2 cellular contexts compared by ENCODE assay signal in genomic region chr1:31689394-31689793, GRCh38.
A peak's percentile ranks its signal among the peaks of the same experiment; 100 is the strongest.
TF ChIP-seq lines count a peak whose summit lies in the region.

No MANE protein-coding gene starts in this region.

TF ChIP-seq in HepG2, 621 proteins besides CTCF, POLR2A, EP300 and RAD21:
- TF ChIP-seq NCOA1 (CRISPR knock-in tag; IDR thresholded peaks at IDR 0.05) (no peak), SRF (IDR thresholded peaks at IDR 0.05; ENCODE audit: low read depth, low read length) (no peak)
- TF ChIP-seq, protein P1, sequence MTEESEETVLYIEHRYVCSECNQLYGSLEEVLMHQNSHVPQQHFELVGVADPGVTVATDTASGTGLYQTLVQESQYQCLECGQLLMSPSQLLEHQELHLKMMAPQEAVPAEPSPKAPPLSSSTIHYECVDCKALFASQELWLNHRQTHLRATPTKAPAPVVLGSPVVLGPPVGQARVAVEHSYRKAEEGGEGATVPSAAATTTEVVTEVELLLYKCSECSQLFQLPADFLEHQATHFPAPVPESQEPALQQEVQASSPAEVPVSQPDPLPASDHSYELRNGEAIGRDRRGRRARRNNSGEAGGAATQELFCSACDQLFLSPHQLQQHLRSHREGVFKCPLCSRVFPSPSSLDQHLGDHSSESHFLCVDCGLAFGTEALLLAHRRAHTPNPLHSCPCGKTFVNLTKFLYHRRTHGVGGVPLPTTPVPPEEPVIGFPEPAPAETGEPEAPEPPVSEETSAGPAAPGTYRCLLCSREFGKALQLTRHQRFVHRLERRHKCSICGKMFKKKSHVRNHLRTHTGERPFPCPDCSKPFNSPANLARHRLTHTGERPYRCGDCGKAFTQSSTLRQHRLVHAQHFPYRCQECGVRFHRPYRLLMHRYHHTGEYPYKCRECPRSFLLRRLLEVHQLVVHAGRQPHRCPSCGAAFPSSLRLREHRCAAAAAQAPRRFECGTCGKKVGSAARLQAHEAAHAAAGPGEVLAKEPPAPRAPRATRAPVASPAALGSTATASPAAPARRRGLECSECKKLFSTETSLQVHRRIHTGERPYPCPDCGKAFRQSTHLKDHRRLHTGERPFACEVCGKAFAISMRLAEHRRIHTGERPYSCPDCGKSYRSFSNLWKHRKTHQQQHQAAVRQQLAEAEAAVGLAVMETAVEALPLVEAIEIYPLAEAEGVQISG (CRISPR knock-in tag; IDR thresholded peaks at IDR 0.05), result peak; percentile 39; the same call in 1 of the 2 replicates

TF ChIP-seq in WTC11, 78 proteins besides CTCF, POLR2A, EP300 and RAD21:
- TF ChIP-seq NFYB (CRISPR knock-in tag; conservative IDR thresholded peaks at IDR 0.05; ENCODE audit: low read depth), result no peak
- TF ChIP-seq NFE2L1 (CRISPR knock-in tag; IDR thresholded peaks at IDR 0.05), result no peak
- TF ChIP-seq SMAD4 (CRISPR knock-in tag; IDR thresholded peaks at IDR 0.05), result no peak
- TF ChIP-seq E2F1 (CRISPR knock-in tag; IDR thresholded peaks at IDR 0.05), result no peak
- TF ChIP-seq, protein P2, sequence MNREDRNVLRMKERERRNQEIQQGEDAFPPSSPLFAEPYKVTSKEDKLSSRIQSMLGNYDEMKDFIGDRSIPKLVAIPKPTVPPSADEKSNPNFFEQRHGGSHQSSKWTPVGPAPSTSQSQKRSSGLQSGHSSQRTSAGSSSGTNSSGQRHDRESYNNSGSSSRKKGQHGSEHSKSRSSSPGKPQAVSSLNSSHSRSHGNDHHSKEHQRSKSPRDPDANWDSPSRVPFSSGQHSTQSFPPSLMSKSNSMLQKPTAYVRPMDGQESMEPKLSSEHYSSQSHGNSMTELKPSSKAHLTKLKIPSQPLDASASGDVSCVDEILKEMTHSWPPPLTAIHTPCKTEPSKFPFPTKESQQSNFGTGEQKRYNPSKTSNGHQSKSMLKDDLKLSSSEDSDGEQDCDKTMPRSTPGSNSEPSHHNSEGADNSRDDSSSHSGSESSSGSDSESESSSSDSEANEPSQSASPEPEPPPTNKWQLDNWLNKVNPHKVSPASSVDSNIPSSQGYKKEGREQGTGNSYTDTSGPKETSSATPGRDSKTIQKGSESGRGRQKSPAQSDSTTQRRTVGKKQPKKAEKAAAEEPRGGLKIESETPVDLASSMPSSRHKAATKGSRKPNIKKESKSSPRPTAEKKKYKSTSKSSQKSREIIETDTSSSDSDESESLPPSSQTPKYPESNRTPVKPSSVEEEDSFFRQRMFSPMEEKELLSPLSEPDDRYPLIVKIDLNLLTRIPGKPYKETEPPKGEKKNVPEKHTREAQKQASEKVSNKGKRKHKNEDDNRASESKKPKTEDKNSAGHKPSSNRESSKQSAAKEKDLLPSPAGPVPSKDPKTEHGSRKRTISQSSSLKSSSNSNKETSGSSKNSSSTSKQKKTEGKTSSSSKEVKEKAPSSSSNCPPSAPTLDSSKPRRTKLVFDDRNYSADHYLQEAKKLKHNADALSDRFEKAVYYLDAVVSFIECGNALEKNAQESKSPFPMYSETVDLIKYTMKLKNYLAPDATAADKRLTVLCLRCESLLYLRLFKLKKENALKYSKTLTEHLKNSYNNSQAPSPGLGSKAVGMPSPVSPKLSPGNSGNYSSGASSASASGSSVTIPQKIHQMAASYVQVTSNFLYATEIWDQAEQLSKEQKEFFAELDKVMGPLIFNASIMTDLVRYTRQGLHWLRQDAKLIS (CRISPR knock-in tag; IDR thresholded peaks at IDR 0.05; ENCODE audit: borderline replicate concordance), result no peak
- no peak for TF ChIP-seq ZNF396 (CRISPR knock-in tag; IDR thresholded peaks at IDR 0.05; ENCODE audit: borderline replicate concordance)
- no peak for TF ChIP-seq RELA (CRISPR knock-in tag; IDR thresholded peaks at IDR 0.05; ENCODE audit: borderline replicate concordance)
- no peak for TF ChIP-seq GTF2I (CRISPR knock-in tag; conservative IDR thresholded peaks at IDR 0.05)
- TF ChIP-seq ARID4B (CRISPR knock-in tag; IDR thresholded peaks at IDR 0.05; ENCODE audit: borderline replicate concordance), result no peak
- TF ChIP-seq GABPB1 (CRISPR knock-in tag; IDR thresholded peaks at IDR 0.05), result no peak
